8 cellular contexts compared by ENCODE assay signal in the genomic region with DNA sequence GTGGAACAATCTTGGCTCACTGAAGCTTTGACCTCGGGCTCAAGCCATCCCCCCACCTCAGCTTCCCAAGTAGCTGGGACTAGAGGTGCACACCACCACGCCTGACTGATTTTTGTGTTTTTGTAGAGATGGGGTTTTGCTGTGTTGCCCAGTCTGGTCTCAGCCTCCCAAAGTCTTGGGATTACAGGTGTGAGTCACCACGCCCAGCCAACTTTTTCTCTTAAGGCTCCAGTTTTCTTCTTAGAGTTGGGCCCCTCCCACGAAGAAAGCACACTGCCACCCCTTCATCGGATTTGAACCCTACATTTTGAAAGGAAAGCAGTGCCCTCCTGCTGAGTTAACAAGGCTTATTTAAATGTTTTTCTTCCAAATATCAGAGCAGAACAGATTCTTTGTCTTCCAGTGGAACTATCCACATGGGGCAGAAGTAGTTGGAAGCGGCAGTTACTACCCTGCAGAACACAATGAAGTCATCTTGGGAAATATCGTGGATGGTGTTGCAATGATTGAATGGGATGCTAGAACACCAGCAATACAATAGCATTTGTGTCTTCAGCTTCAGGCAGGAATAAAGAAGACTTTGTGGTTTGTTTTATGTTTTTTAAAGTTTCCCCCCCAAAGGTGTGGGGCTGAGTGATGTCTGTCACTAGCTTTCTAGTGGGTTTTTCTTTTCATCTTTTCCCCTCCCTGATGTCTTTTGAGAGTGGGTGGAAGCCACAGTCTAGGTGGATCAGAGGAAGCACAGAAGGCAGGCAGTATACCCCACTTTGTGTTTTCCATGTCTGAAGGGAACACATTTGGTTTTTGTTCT. TPM values are rescaled to one million over a fixed set of nuclear protein-coding genes. Genes with fewer than 3 reads are reported as not detected.
DNase-seq lines count a peak whose midpoint lies in the region; ATAC-seq lines count a peak whose summit lies in the region.

No MANE protein-coding gene starts in this region.

- no peaks in the 10 kb centered on the region for H3K36me3 Mint-ChIP-seq in IgD-negative memory B cell
- peaks cover 79% of the 10 kb centered on the region for H3K36me3 Mint-ChIP-seq in activated CD4-positive, alpha-beta memory T cell treated with anti-CD3 and anti-CD28 coated beads, Interleukin-2, amount 10 ng/mL, durations not matched to agents 7 days and 5 days (ENCODE audit: low read depth)

- CTCF ChIA-PET in activated CD4-positive, alpha-beta memory T cell treated with anti-CD3 and anti-CD28 coated beads, Interleukin-2, amount 10 ng/mL, durations not matched to agents 7 days and 5 days (lab: Charles Lee): interaction anchor here (0.9 to 1.9 kb wide), 8 partner anchors 13 to 274 kb away, joined by 3 to 8 read pairs (median 3); partner anchors contain the start of genes MRPS12 and SARS2

- H3K4me1 Mint-ChIP-seq in IgD-negative memory B cell: peaks cover 42 to 52% (median 52%) of the 10 kb centered on the region in 3 donors
- H3K4me1 Mint-ChIP-seq in activated CD4-positive, alpha-beta memory T cell treated with anti-CD3 and anti-CD28 coated beads, Interleukin-2, amount 10 ng/mL, durations not matched to agents 7 days and 5 days: peaks cover 94% of the 10 kb centered on the region

- no peaks in the 10 kb centered on the region for H3K9me3 Mint-ChIP-seq in IgD-negative memory B cell
- no peaks in the 10 kb centered on the region for H3K9me3 Mint-ChIP-seq in activated CD4-positive, alpha-beta memory T cell treated with anti-CD3 and anti-CD28 coated beads, Interleukin-2, amount 10 ng/mL, durations not matched to agents 7 days and 5 days

- no peak for DNase-seq in activated CD4-positive, alpha-beta memory T cell treated with anti-CD3 and anti-CD28 coated beads, Interleukin-2, amount 10 ng/mL, durations not matched to agents 7 days and 5 days
- DNase-seq in fibroblast of the conjunctiva (ENCODE audit: low read depth): peak; percentile 62
- peak in 2 of 3 experiments; percentile 6 to 30 for DNase-seq in stimulated activated CD4-positive, alpha-beta T cell treated with anti-CD3 and anti-CD28 coated beads, TNF-alpha, amount 100 ng/mL, for 24 hours (ENCODE audit: low read depth in 3 of 3)
- DNase-seq in NCI-H187 treated with DMSO at 0.1 percent for 48 hours (lab: John Stamatoyannopoulos, UW): no peak
- no peak for DNase-seq in left lobe of liver (ENCODE audit: low spot score)
- DNase-seq in cerebellar cortex (ENCODE audit: low spot score): no peak
- no peak for DNase-seq in iPS-NIHi7 (ENCODE audit: extremely low spot score)

- POLR2A ChIA-PET in activated CD4-positive, alpha-beta memory T cell treated with anti-CD3 and anti-CD28 coated beads, Interleukin-2, amount 10 ng/mL, durations not matched to agents 7 days and 5 days (lab: Charles Lee): interaction anchor here (1.1 to 2.7 kb wide), 6 partner anchors 8 to 38 kb away, joined by 3 to 12 read pairs (median 4); partner anchors contain the start of genes ACTN4 and EIF3K

- H3K4me3 Mint-ChIP-seq in IgD-negative memory B cell: peak overlapping the region in 1 of 4 donors; percentile 53
- peak overlapping the region; percentile 54 for H3K4me3 Mint-ChIP-seq in activated CD4-positive, alpha-beta memory T cell treated with anti-CD3 and anti-CD28 coated beads, Interleukin-2, amount 10 ng/mL, durations not matched to agents 7 days and 5 days

- no peak for ATAC-seq in left lobe of liver

- peak overlapping the region; percentile 28 to 86 (median 70) for H3K27ac Mint-ChIP-seq in IgD-negative memory B cell
- H3K27ac Mint-ChIP-seq in activated CD4-positive, alpha-beta memory T cell treated with anti-CD3 and anti-CD28 coated beads, Interleukin-2, amount 10 ng/mL, durations not matched to agents 7 days and 5 days: peak overlapping the region; percentile 87

- no peaks in the 10 kb centered on the region for H3K27me3 Mint-ChIP-seq in IgD-negative memory B cell
- H3K27me3 Mint-ChIP-seq in activated CD4-positive, alpha-beta memory T cell treated with anti-CD3 and anti-CD28 coated beads, Interleukin-2, amount 10 ng/mL, durations not matched to agents 7 days and 5 days: no peaks in the 10 kb centered on the region

RNA-seq across cellular contexts. Expression of gene ACTN4, which starts 8.9 kb away (rescaled TPM):
- 21.8 TPM for polyA plus RNA-seq in IgD-negative memory B cell
- total RNA-seq in activated CD4-positive, alpha-beta memory T cell treated with anti-CD3 and anti-CD28 coated beads, Interleukin-2, amount 10 ng/mL, durations not matched to agents 7 days and 5 days: 100 to 1,000 TPM; 532 to 534 TPM
- total RNA-seq in left lobe of liver: 156 TPM

RNA-seq across cellular contexts. Expression of gene EIF3K, which starts 37.4 kb away (rescaled TPM):
- polyA plus RNA-seq in IgD-negative memory B cell: 371 TPM
- 100 to 1,000 TPM; 297 TPM for total RNA-seq in activated CD4-positive, alpha-beta memory T cell treated with anti-CD3 and anti-CD28 coated beads, Interleukin-2, amount 10 ng/mL, durations not matched to agents 7 days and 5 days
- total RNA-seq in left lobe of liver: 106 TPM

RNA-seq across cellular contexts. Expression of gene MAP4K1, which starts 38.6 kb away (rescaled TPM):
- 250 TPM for polyA plus RNA-seq in IgD-negative memory B cell
- 100 to 1,000 TPM; 374 to 383 TPM for total RNA-seq in activated CD4-positive, alpha-beta memory T cell treated with anti-CD3 and anti-CD28 coated beads, Interleukin-2, amount 10 ng/mL, durations not matched to agents 7 days and 5 days
- total RNA-seq in left lobe of liver: 3.5 TPM

Comparison
In these comparisons a context has a peak if more than half of its experiments do, and no peak if none do; other contexts are left out.
1. DNase-seq: peak in fibroblast of the conjunctiva (single experiment) and stimulated activated CD4-positive, alpha-beta T cell treated with anti-CD3 and anti-CD28 coated beads, TNF-alpha, amount 100 ng/mL, for 24 hours (2 of 3); none in activated CD4-positive, alpha-beta memory T cell treated with anti-CD3 and anti-CD28 coated beads, Interleukin-2, amount 10 ng/mL, durations not matched to agents 7 days and 5 days (single experiment), NCI-H187 treated with DMSO at 0.1 percent for 48 hours (single experiment), left lobe of liver (single experiment), cerebellar cortex (single experiment) and iPS-NIHi7 (single experiment).
2. RNA of gene MAP4K1, which starts 38.6 kb away (total RNA-seq): 374 to 383 TPM in activated CD4-positive, alpha-beta memory T cell treated with anti-CD3 and anti-CD28 coated beads, Interleukin-2, amount 10 ng/mL, durations not matched to agents 7 days and 5 days; 3.5 TPM in left lobe of liver (single experiment); every median in the first group is over 10 times any median in the second.